In the genomic region with DNA sequence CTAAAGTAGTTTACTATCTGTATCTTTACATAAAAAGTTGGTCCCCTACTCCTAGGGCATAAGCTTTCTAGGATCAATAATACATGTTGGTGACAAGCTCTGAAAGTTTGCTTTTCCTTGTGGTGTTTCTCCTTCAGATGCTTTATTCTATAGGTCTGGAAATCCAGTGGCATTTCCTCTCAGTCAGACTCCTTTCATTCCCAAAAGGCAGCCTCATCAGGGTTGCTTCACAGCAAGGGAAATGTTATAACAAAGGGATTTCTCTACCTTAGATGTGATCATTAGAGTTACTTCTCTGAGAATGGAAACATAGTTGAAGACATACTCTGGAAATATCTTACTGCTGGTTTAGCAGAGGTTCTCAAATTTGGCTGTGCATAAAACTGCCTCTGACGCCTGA, we compare ENCODE assay signal across 1 cellular context.
TF ChIP-seq lines count a peak whose summit lies in the region.

No MANE protein-coding gene starts in this region.

TF ChIP-seq in K562, 482 proteins besides CTCF, POLR2A, EP300 and RAD21 (continued from another document):
- no peak for TF ChIP-seq ZNF253 (CRISPR knock-in tag; conservative IDR thresholded peaks at IDR 0.05)
- TF ChIP-seq, protein P1, sequence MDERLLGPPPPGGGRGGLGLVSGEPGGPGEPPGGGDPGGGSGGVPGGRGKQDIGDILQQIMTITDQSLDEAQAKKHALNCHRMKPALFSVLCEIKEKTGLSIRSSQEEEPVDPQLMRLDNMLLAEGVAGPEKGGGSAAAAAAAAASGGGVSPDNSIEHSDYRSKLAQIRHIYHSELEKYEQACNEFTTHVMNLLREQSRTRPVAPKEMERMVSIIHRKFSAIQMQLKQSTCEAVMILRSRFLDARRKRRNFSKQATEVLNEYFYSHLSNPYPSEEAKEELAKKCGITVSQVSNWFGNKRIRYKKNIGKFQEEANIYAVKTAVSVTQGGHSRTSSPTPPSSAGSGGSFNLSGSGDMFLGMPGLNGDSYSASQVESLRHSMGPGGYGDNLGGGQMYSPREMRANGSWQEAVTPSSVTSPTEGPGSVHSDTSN (CRISPR knock-in tag; IDR thresholded peaks at IDR 0.05; ENCODE audit: low read depth), result no peak
- TF ChIP-seq, protein P1 (tag; conservative IDR thresholded peaks at IDR 0.05; ENCODE audit: low read depth), result no peak
- TF ChIP-seq NEUROD1 (IDR thresholded peaks at IDR 0.05; ENCODE audit: borderline replicate concordance, low read depth, low read length, partially characterized antibody), result no peak
- no peak for TF ChIP-seq NONO (IDR thresholded peaks at IDR 0.05; ENCODE audit: low read depth in 2 of 2, low read length in 1 of 2)
- TF ChIP-seq ZNF24 (IDR thresholded peaks at IDR 0.05), result no peak
- TF ChIP-seq ZNF3 (CRISPR knock-in tag; IDR thresholded peaks at IDR 0.05), result no peak
- TF ChIP-seq, protein P2, sequence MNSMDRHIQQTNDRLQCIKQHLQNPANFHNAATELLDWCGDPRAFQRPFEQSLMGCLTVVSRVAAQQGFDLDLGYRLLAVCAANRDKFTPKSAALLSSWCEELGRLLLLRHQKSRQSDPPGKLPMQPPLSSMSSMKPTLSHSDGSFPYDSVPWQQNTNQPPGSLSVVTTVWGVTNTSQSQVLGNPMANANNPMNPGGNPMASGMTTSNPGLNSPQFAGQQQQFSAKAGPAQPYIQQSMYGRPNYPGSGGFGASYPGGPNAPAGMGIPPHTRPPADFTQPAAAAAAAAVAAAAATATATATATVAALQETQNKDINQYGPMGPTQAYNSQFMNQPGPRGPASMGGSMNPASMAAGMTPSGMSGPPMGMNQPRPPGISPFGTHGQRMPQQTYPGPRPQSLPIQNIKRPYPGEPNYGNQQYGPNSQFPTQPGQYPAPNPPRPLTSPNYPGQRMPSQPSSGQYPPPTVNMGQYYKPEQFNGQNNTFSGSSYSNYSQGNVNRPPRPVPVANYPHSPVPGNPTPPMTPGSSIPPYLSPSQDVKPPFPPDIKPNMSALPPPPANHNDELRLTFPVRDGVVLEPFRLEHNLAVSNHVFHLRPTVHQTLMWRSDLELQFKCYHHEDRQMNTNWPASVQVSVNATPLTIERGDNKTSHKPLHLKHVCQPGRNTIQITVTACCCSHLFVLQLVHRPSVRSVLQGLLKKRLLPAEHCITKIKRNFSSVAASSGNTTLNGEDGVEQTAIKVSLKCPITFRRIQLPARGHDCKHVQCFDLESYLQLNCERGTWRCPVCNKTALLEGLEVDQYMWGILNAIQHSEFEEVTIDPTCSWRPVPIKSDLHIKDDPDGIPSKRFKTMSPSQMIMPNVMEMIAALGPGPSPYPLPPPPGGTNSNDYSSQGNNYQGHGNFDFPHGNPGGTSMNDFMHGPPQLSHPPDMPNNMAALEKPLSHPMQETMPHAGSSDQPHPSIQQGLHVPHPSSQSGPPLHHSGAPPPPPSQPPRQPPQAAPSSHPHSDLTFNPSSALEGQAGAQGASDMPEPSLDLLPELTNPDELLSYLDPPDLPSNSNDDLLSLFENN (IDR thresholded peaks at IDR 0.05; ENCODE audit: low read depth in 2 of 2, low read length in 2 of 2), result no peak
- TF ChIP-seq STAT5A (IDR thresholded peaks at IDR 0.05; ENCODE audit: borderline replicate concordance, low read length), result no peak
- no peak for TF ChIP-seq RFX7 (CRISPR knock-in tag; IDR thresholded peaks at IDR 0.05)
